In genomic region chr7:116216956-116217570, GRCh38 we compare ENCODE assay signal across 11 cellular contexts. TPM values are rescaled to one million over a fixed set of nuclear protein-coding genes. Genes with fewer than 3 reads are reported as not detected.
A peak's percentile ranks its signal among the peaks of the same experiment; 100 is the strongest.
DNase-seq lines count a peak whose midpoint lies in the region; ATAC-seq and TF ChIP-seq lines count a peak whose summit lies in the region.
"Had no signal": no experiment of that assay in that cellular context is flagged by ENCODE, and none has a peak within 500 bp of the region (broad histone marks: within the 10 kb centered on the region; RNA-seq: fewer than 3 reads in every experiment).

No MANE protein-coding gene starts in this region.

- peak overlapping the region; percentile 15 for H3K4me3 Mint-ChIP-seq in activated naive CD8-positive, alpha-beta T cell
- no peak overlapping the region for H3K4me3 Mint-ChIP-seq in activated naive CD8-positive, alpha-beta T cell treated with anti-CD3 and anti-CD28 coated beads for 36 hours
- H3K4me3 Mint-ChIP-seq: dendritic cell treated with granulocyte-macrophage colony-stimulating factor and Interleukin-4, amounts not matched to agents 40 ng/mL and 50 ng/mL, for 4 days had no signal

- H3K27ac ChIP-seq in tibial artery = peak overlapping the region; percentile 93 to 96

- no peaks in the 10 kb centered on the region for H3K27me3 ChIP-seq in tibial artery
- no peaks in the 10 kb centered on the region for H3K27me3 ChIP-seq in H7 (ENCODE audit: control insufficient read depth, insufficient read depth, low read length)

- TF ChIP-seq CTCF in fibroblast of the aortic adventitia (IDR thresholded peaks at IDR 0.05; ENCODE audit: insufficient read depth, low read length) (no peak), tibial artery (IDR thresholded peaks at IDR 0.05) (no peak)

- in situ Hi-C loops in SK-MEL-5 (cut with HindIII; ENCODE audit: low pct_unique_long_range_greater_than_20kb, low sequenced_read_pairs) = no loop called here

- H3K9me3 Mint-ChIP-seq in activated naive CD8-positive, alpha-beta T cell (ENCODE audit: low read depth) = no peaks in the 10 kb centered on the region
- H3K9me3 Mint-ChIP-seq in activated naive CD8-positive, alpha-beta T cell treated with anti-CD3 and anti-CD28 coated beads for 36 hours = peaks cover 3% of the 10 kb centered on the region
- H3K9me3 Mint-ChIP-seq: dendritic cell treated with granulocyte-macrophage colony-stimulating factor and Interleukin-4, amounts not matched to agents 40 ng/mL and 50 ng/mL, for 4 days had no signal

- H3K4me3 ChIP-seq in fibroblast of the aortic adventitia (ENCODE audit: low read depth, low read length) (no peak overlapping the region), tibial artery (no peak overlapping the region), H7 (ENCODE audit: insufficient read depth, low read depth, low read length) (no peak overlapping the region)

- no peaks in the 10 kb centered on the region for H3K27me3 Mint-ChIP-seq in activated naive CD8-positive, alpha-beta T cell
- no peaks in the 10 kb centered on the region for H3K27me3 Mint-ChIP-seq in activated naive CD8-positive, alpha-beta T cell treated with anti-CD3 and anti-CD28 coated beads for 36 hours
- H3K27me3 Mint-ChIP-seq: dendritic cell treated with granulocyte-macrophage colony-stimulating factor and Interleukin-4, amounts not matched to agents 40 ng/mL and 50 ng/mL, for 4 days had no signal

- intact Hi-C loops in tibial artery (cut with DNase I; ENCODE audit: low total_unique reads) = no loop called here

- H3K27ac Mint-ChIP-seq in activated naive CD8-positive, alpha-beta T cell = peak overlapping the region; percentile 0
- H3K27ac Mint-ChIP-seq in activated naive CD8-positive, alpha-beta T cell treated with anti-CD3 and anti-CD28 coated beads for 36 hours = no peak overlapping the region
- H3K27ac Mint-ChIP-seq: dendritic cell treated with granulocyte-macrophage colony-stimulating factor and Interleukin-4, amounts not matched to agents 40 ng/mL and 50 ng/mL, for 4 days had no signal

- H3K4me1 ChIP-seq in tibial artery = peaks cover 0 to 89% (median 47%) of the 10 kb centered on the region in 4 donors

- no peaks in the 10 kb centered on the region for H3K36me3 ChIP-seq in tibial artery
- H3K36me3 ChIP-seq in H7 (replicated peaks; ENCODE audit: control insufficient read depth, insufficient read depth, low read length) = no peaks in the 10 kb centered on the region

- H3K36me3 Mint-ChIP-seq in activated naive CD8-positive, alpha-beta T cell = peaks cover under 1% of the 10 kb centered on the region
- H3K36me3 Mint-ChIP-seq in activated naive CD8-positive, alpha-beta T cell treated with anti-CD3 and anti-CD28 coated beads for 36 hours = peaks cover 25% of the 10 kb centered on the region

- no peak for DNase-seq in activated naive CD8-positive, alpha-beta T cell treated with anti-CD3 and anti-CD28 coated beads for 36 hours
- DNase-seq in SK-MEL-5 (ENCODE audit: low read depth, low spot score) (peak; percentile 32), fibroblast of the aortic adventitia (ENCODE audit: low read depth) (peak; percentile 27), tibial artery (no peak), cortex of kidney (lab: John Stamatoyannopoulos, UW) (no peak), H7 (no peak)
- DNase-seq: hypothalamus, NCI-H146 had no signal

- H3K9me3 ChIP-seq in tibial artery = no peaks in the 10 kb centered on the region

- no peak for ATAC-seq in HG02798 (IDR thresholded peaks at IDR 0.05; ENCODE audit: poor library complexity, unreplicated experiment)

- peaks cover 91% of the 10 kb centered on the region for H3K4me1 Mint-ChIP-seq in activated naive CD8-positive, alpha-beta T cell (ENCODE audit: low read depth)
- H3K4me1 Mint-ChIP-seq in activated naive CD8-positive, alpha-beta T cell treated with anti-CD3 and anti-CD28 coated beads for 36 hours = peaks cover 81% of the 10 kb centered on the region

RNA-seq across cellular contexts. Expression of gene TES, which starts 6.7 kb away (rescaled TPM):
- 10 to 100 TPM; 75.0 to 78.4 TPM for total RNA-seq in activated naive CD8-positive, alpha-beta T cell treated with anti-CD3 and anti-CD28 coated beads for 36 hours
- 37.6 and 40.5 TPM in 2 replicates for total RNA-seq in SK-MEL-5 (2014; rRNA removed; shearing (Covaris generic))
- 31.3 and 36.6 TPM in 2 replicates for polyA plus RNA-seq in SK-MEL-5 (2015; cell fraction: cytosol; rRNA removed)
- 17.7 and 19.4 TPM in 2 replicates for polyA plus RNA-seq in SK-MEL-5 (2015; cell fraction: nucleus; rRNA removed)
- 39.2 and 61.3 TPM in 2 replicates for total RNA-seq in fibroblast of the aortic adventitia (ENCODE audit: low replicate concordance)
- 72.5 and 87.3 TPM in 2 replicates for total RNA-seq in H7 (2014; rRNA removed; shearing (Covaris generic))

Comparison
In these comparisons a context has a peak if more than half of its experiments do, and no peak if none do; other contexts are left out.
1. DNase-seq: peak in SK-MEL-5 (single experiment) and fibroblast of the aortic adventitia (single experiment); none in activated naive CD8-positive, alpha-beta T cell treated with anti-CD3 and anti-CD28 coated beads for 36 hours (single experiment), tibial artery (0 of 2), cortex of kidney (single experiment) and H7 (single experiment).